ENCODE assay signal across 9 cellular contexts in genomic region chr9:97889941-97890557, GRCh38. TPM values are rescaled to one million over a fixed set of nuclear protein-coding genes. Genes with fewer than 3 reads are reported as not detected.
DNase-seq lines count a peak whose midpoint lies in the region; ATAC-seq and TF ChIP-seq lines count a peak whose summit lies in the region.
"Had no signal": no experiment of that assay in that cellular context is flagged by ENCODE, and none has a peak within 500 bp of the region (broad histone marks: within the 10 kb centered on the region; RNA-seq: fewer than 3 reads in every experiment).

No MANE protein-coding gene starts in this region.

- H3K9me3 ChIP-seq in MG63 = 0 out of 2 replicates have a peak, but pooled peaks cover 2% of the 10 kb centered on the region

- ATAC-seq in foreskin keratinocyte (peak; percentile 43), HG02798 (IDR thresholded peaks at IDR 0.05; ENCODE audit: poor library complexity, unreplicated experiment) (no peak)

- H3K27me3 ChIP-seq in MG63 (no peaks in the 10 kb centered on the region), foreskin keratinocyte (no peaks in the 10 kb centered on the region)

- peak; percentile 57 for DNase-seq in Daoy (ENCODE audit: low read depth)
- peak; percentile 5 for DNase-seq in MG63
- peak; percentile 44 for DNase-seq in activated T-cell treated with anti-CD3 and anti-CD28 coated beads for 48 hours (ENCODE audit: low read depth)
- DNase-seq in foreskin keratinocyte = no peak
- peak; percentile 76 to 78 for DNase-seq in stimulated activated CD4-positive, alpha-beta T cell treated with anti-CD3 and anti-CD28 coated beads, Interleukin-2, amount 100 ng/mL, for 24 hours
- no peak for DNase-seq in T1000 (lab: John Stamatoyannopoulos, UW)
- no peak for DNase-seq in inferior parietal cortex (ENCODE audit: extremely low spot score)

- no peaks in the 10 kb centered on the region for H3K36me3 ChIP-seq in MG63

- peak; percentile 71 for TF ChIP-seq CTCF in foreskin keratinocyte (conservative IDR thresholded peaks at IDR 0.05)

- H3K4me3 ChIP-seq in MG63 = no peak overlapping the region

- peaks cover 4% of the 10 kb centered on the region for H3K4me1 ChIP-seq in foreskin keratinocyte

- H3K27ac ChIP-seq in foreskin keratinocyte = no peak overlapping the region

RNA-seq across cellular contexts. Expression of gene TRMO, which starts 32.3 kb away (rescaled TPM):
- total RNA-seq in Daoy (2014; rRNA removed; shearing (Covaris generic)) = 29.5 and 48.0 TPM in 2 replicates
- 16.1 and 33.5 TPM in 2 replicates for total RNA-seq in MG63 (2014; rRNA removed; shearing (Covaris generic); ENCODE audit: low replicate concordance)
- 10.3 and 11.4 TPM in 2 replicates for total RNA-seq in foreskin keratinocyte
- 6.2 and 7.9 TPM in 2 replicates for polyA plus RNA-seq in foreskin keratinocyte

RNA-seq across cellular contexts. Expression of gene FOXE1, which starts 37.0 kb away (rescaled TPM):
- under 0.01 TPM in 1 of 2 replicates, not detected in the other for total RNA-seq in Daoy (2014; rRNA removed; shearing (Covaris generic))
- total RNA-seq in MG63 (2014; rRNA removed; shearing (Covaris generic); ENCODE audit: low replicate concordance) = not detected in 2 replicates
- 0.17 and 0.32 TPM in 2 replicates for total RNA-seq in foreskin keratinocyte
- 0.09 and 0.30 TPM in 2 replicates for polyA plus RNA-seq in foreskin keratinocyte
- total RNA-seq: skeletal muscle tissue had no signal

RNA-seq across cellular contexts. Expression of gene HEMGN, which starts 47.9 kb away (rescaled TPM):
- total RNA-seq in Daoy (2014; rRNA removed; shearing (Covaris generic)) = 0.17 TPM in 1 of 2 replicates, not detected in the other
- not detected in 2 replicates for total RNA-seq in MG63 (2014; rRNA removed; shearing (Covaris generic); ENCODE audit: low replicate concordance)
- total RNA-seq in foreskin keratinocyte = not detected in 2 replicates
- polyA plus RNA-seq in foreskin keratinocyte = not detected in 2 replicates

Comparison
In these comparisons a context has a peak if more than half of its experiments do, and no peak if none do; other contexts are left out.
1. DNase-seq: peak in Daoy (single experiment), MG63 (single experiment), activated T-cell treated with anti-CD3 and anti-CD28 coated beads for 48 hours (single experiment) and stimulated activated CD4-positive, alpha-beta T cell treated with anti-CD3 and anti-CD28 coated beads, Interleukin-2, amount 100 ng/mL, for 24 hours (2 of 2); none in foreskin keratinocyte (0 of 2), T1000 (single experiment) and inferior parietal cortex (single experiment).